ENCODE assay signal across 20 cellular contexts in genomic region chr11:56885854-56886253, GRCh38.
"Had no signal": no experiment of that assay in that cellular context is flagged by ENCODE, and none has a peak within 500 bp of the region (broad histone marks: within the 10 kb centered on the region; RNA-seq: fewer than 3 reads in every experiment).

No MANE protein-coding gene starts in this region.

- H3K27me3 ChIP-seq: heart left ventricle, sigmoid colon, suprapubic skin, upper lobe of right lung, vagina had no signal

- DNase-seq: cortex of kidney; dorsolateral prefrontal cortex; effector CD8-positive, alpha-beta T cell; heart left ventricle; kidney glomerular epithelial cell; mesendoderm; naive thymus-derived CD4-positive, alpha-beta T cell; nephron progenitor cell; psoas muscle; retina; sigmoid colon; stimulated activated CD4-positive, alpha-beta T cell treated with anti-CD3 and anti-CD28 coated beads, Interleukin-12 subunit alpha, Interleukin-12 subunit beta, amount 100 ng/mL, for 4 hours; stimulated activated naive CD4-positive, alpha-beta T cell treated with Interleukin-2 at 50 U/mL for 16 hours; tibial artery had no signal

- H3K27ac ChIP-seq: dorsolateral prefrontal cortex, heart left ventricle, psoas muscle, sigmoid colon, tibial artery, vagina had no signal

- H3K4me1 Mint-ChIP-seq: naive thymus-derived CD4-positive, alpha-beta T cell; nephron progenitor cell had no signal

- H3K27ac Mint-ChIP-seq: naive thymus-derived CD4-positive, alpha-beta T cell; nephron progenitor cell had no signal

- H3K4me3 Mint-ChIP-seq: naive thymus-derived CD4-positive, alpha-beta T cell; nephron progenitor cell had no signal

- ATAC-seq: naive thymus-derived CD4-positive, alpha-beta T cell; psoas muscle had no signal

- H3K4me3 ChIP-seq: dorsolateral prefrontal cortex, heart left ventricle, psoas muscle, sigmoid colon, skin epidermis, suprapubic skin, tibial artery, upper lobe of right lung, vagina had no signal

- H3K9me3 Mint-ChIP-seq: nephron progenitor cell had no signal

- H3K4me1 ChIP-seq: psoas muscle, sigmoid colon, tibial artery, upper lobe of right lung had no signal

- H3K9me3 ChIP-seq: heart left ventricle, psoas muscle, sigmoid colon, suprapubic skin, tibial artery, upper lobe of right lung, vagina had no signal

- FAIRE-seq: frontal cortex, islet of Langerhans had no signal

- H3K36me3 ChIP-seq: heart left ventricle, sigmoid colon, suprapubic skin, tibial artery, upper lobe of right lung, vagina had no signal
